Comparison of ENCODE assay signal across 21 cellular contexts in genomic region chr16:33877-34707, GRCh38. TPM values are rescaled to one million over a fixed set of nuclear protein-coding genes. Genes with fewer than 3 reads are reported as not detected.
DNase-seq lines count a peak whose midpoint lies in the region; ATAC-seq and TF ChIP-seq lines count a peak whose summit lies in the region.
"Had no signal": no experiment of that assay in that cellular context is flagged by ENCODE, and none has a peak within 500 bp of the region (broad histone marks: within the 10 kb centered on the region; RNA-seq: fewer than 3 reads in every experiment).

No MANE protein-coding gene starts in this region.

- H3K79me2 ChIP-seq in Loucy (ENCODE audit: insufficient read depth, low read length), result no peaks in the 10 kb centered on the region

- TF ChIP-seq CTCF in Loucy (conservative IDR thresholded peaks at IDR 0.05; ENCODE audit: low read length), result no peak

- H3K27me3 ChIP-seq in CD4-positive, CD25-positive, alpha-beta regulatory T cell (ENCODE audit: control insufficient read depth, insufficient read depth, low read length), result no peaks in the 10 kb centered on the region
- no peaks in the 10 kb centered on the region for H3K27me3 ChIP-seq in Loucy (ENCODE audit: insufficient read depth, low read length, poor library complexity, severe bottlenecking)
- H3K27me3 ChIP-seq: cardiac muscle cell, heart left ventricle, right atrium auricular region had no signal

- H3K4me3 Mint-ChIP-seq in CD4-positive, CD25-positive, alpha-beta regulatory T cell, result no peak overlapping the region
- H3K4me3 Mint-ChIP-seq: CD8-positive, alpha-beta memory T cell had no signal

- no peaks in the 10 kb centered on the region for H4K20me1 ChIP-seq in Loucy (ENCODE audit: insufficient read depth, low read length, poor library complexity, severe bottlenecking)

- no peaks in the 10 kb centered on the region for H3K9me3 Mint-ChIP-seq in CD4-positive, CD25-positive, alpha-beta regulatory T cell
- H3K9me3 Mint-ChIP-seq: CD8-positive, alpha-beta memory T cell had no signal

- no peaks in the 10 kb centered on the region for H3K36me3 ChIP-seq in CD4-positive, CD25-positive, alpha-beta regulatory T cell (ENCODE audit: control insufficient read depth, insufficient read depth, low read length)
- no peaks in the 10 kb centered on the region for H3K36me3 ChIP-seq in Loucy (ENCODE audit: insufficient read depth, low read length)
- H3K36me3 ChIP-seq: cardiac muscle cell, heart left ventricle, right atrium auricular region had no signal

- H3K9ac ChIP-seq in Loucy (ENCODE audit: low read depth, low read length, poor library complexity, severe bottlenecking), result no peak overlapping the region

- no peaks in the 10 kb centered on the region for H3F3A ChIP-seq in Loucy (ENCODE audit: low read depth)

- H3K27me3 Mint-ChIP-seq in CD4-positive, CD25-positive, alpha-beta regulatory T cell, result no peaks in the 10 kb centered on the region
- H3K27me3 Mint-ChIP-seq: CD8-positive, alpha-beta memory T cell had no signal

- peak overlapping the region; percentile 27 for H3K4me2 ChIP-seq in Loucy (ENCODE audit: low read depth, low read length, poor library complexity, severe bottlenecking)

- no peaks in the 10 kb centered on the region for H3K9me3 ChIP-seq in CD4-positive, CD25-positive, alpha-beta regulatory T cell (ENCODE audit: control insufficient read depth in 2 of 2, low read length in 2 of 2)
- H3K9me3 ChIP-seq in Loucy (ENCODE audit: insufficient read depth, low read depth, low read length), result no peaks in the 10 kb centered on the region
- H3K9me3 ChIP-seq: heart left ventricle, right atrium auricular region had no signal

- peaks cover 4% of the 10 kb centered on the region for H3K36me3 Mint-ChIP-seq in CD4-positive, CD25-positive, alpha-beta regulatory T cell

- peak overlapping the region; percentile 9 to 66 (median 11) for H3K27ac Mint-ChIP-seq in CD4-positive, CD25-positive, alpha-beta regulatory T cell

- no peak for ATAC-seq in CD4-positive, CD25-positive, alpha-beta regulatory T cell (ENCODE audit: low read depth in 2 of 2)
- ATAC-seq in HG02973 (IDR thresholded peaks at IDR 0.05; ENCODE audit: unreplicated experiment), result no peak
- ATAC-seq in HG03280 (IDR thresholded peaks at IDR 0.05; ENCODE audit: unreplicated experiment), result no peak

- H3K27ac ChIP-seq in CD4-positive, CD25-positive, alpha-beta regulatory T cell (ENCODE audit: insufficient read depth, low read length, poor library complexity, severe bottlenecking), result no peak overlapping the region
- H3K27ac ChIP-seq: right atrium auricular region had no signal

- DNase-seq in CD4-positive, CD25-positive, alpha-beta regulatory T cell, result no peak
- DNase-seq in epidermal melanocyte (ENCODE audit: insufficient read length, low spot score), result peak; percentile 15
- peak; percentile 34 for DNase-seq in retina
- no peak for DNase-seq in NCI-H187 (lab: John Stamatoyannopoulos, UW)
- no peak for DNase-seq in DMS153 treated with DMSO at 0.1 percent for 48 hours (lab: John Stamatoyannopoulos, UW; ENCODE audit: unreplicated experiment)
- DNase-seq: activated CD4-positive, alpha-beta T cell treated with anti-CD3 and anti-CD28 coated beads for 48 hours; activated CD8-positive, alpha-beta memory T cell treated with anti-CD3 and anti-CD28 coated beads, Interleukin-2, amount 50 U/mL, for 48 hours; activated effector memory CD4-positive, alpha-beta T cell treated with Interleukin-2 at 50 U/mL for 16 hours; CD8-positive, alpha-beta memory T cell; DMS79 treated with DMSO at 0.1 percent for 48 hours; NCI-H187 treated with DMSO at 0.1 percent for 48 hours; NCI-H226; NCI-H774; SHP77; SW 1271 had no signal

- H3K4me1 ChIP-seq in CD4-positive, CD25-positive, alpha-beta regulatory T cell (ENCODE audit: control insufficient read depth, insufficient read depth, low read length, poor library complexity, severe bottlenecking), result peaks cover 12% of the 10 kb centered on the region
- peaks cover 17% of the 10 kb centered on the region for H3K4me1 ChIP-seq in Loucy (ENCODE audit: insufficient read depth, low read length, poor library complexity, severe bottlenecking)
- H3K4me1 ChIP-seq: right atrium auricular region had no signal

- H3K4me3 ChIP-seq in CD4-positive, CD25-positive, alpha-beta regulatory T cell (ENCODE audit: low read depth, low read length), result no peak overlapping the region
- no peak overlapping the region for H3K4me3 ChIP-seq in Loucy (ENCODE audit: low read length, poor library complexity, severe bottlenecking)
- H3K4me3 ChIP-seq: cardiac muscle cell, heart left ventricle, right atrium auricular region had no signal

- H3K4me1 Mint-ChIP-seq in CD4-positive, CD25-positive, alpha-beta regulatory T cell, result peaks cover 0 to 30% (median 18%) of the 10 kb centered on the region in 4 donors

- H2AFZ ChIP-seq in Loucy (ENCODE audit: low read length), result no peak overlapping the region

- no peaks in the 10 kb centered on the region for H3K9me2 ChIP-seq in Loucy (replicated peaks; ENCODE audit: low read depth, low read length)

RNA-seq across cellular contexts. Expression of gene POLR3K, which starts 19.3 kb away (rescaled TPM):
- 12.7 TPM for total RNA-seq in CD4-positive, CD25-positive, alpha-beta regulatory T cell
- polyA plus RNA-seq in CD4-positive, CD25-positive, alpha-beta regulatory T cell, result 10 to 100 TPM; 37.5 to 50.4 (median 48.6) TPM

RNA-seq across cellular contexts. Expression of gene SNRNP25, which starts 19.5 kb away (rescaled TPM):
- total RNA-seq in CD4-positive, CD25-positive, alpha-beta regulatory T cell, result 9.4 TPM
- 10 to 100 TPM; 16.6 to 29.1 (median 21.2) TPM for polyA plus RNA-seq in CD4-positive, CD25-positive, alpha-beta regulatory T cell

RNA-seq across cellular contexts. Expression of gene RHBDF1, which starts 38.3 kb away (rescaled TPM):
- total RNA-seq in CD4-positive, CD25-positive, alpha-beta regulatory T cell, result 0.67 TPM
- not detected for polyA plus RNA-seq in CD4-positive, CD25-positive, alpha-beta regulatory T cell
- polyA plus RNA-seq: CD8-positive, alpha-beta memory T cell had no signal

RNA-seq across cellular contexts. Expression of gene MPG, which starts 43.9 kb away (rescaled TPM):
- 29.2 TPM for total RNA-seq in CD4-positive, CD25-positive, alpha-beta regulatory T cell
- polyA plus RNA-seq in CD4-positive, CD25-positive, alpha-beta regulatory T cell, result 10 to 100 TPM; 62.2 to 82.7 (median 81.8) TPM

Comparison
In these comparisons a context has a peak if more than half of its experiments do, and no peak if none do; other contexts are left out.
1. DNase-seq: peak in epidermal melanocyte (single experiment) and retina (single experiment); none in CD4-positive, CD25-positive, alpha-beta regulatory T cell (0 of 3), NCI-H187 (0 of 2) and DMS153 treated with DMSO at 0.1 percent for 48 hours (single experiment).